Comparison of ENCODE assay signal across 8 cellular contexts in the genomic region with DNA sequence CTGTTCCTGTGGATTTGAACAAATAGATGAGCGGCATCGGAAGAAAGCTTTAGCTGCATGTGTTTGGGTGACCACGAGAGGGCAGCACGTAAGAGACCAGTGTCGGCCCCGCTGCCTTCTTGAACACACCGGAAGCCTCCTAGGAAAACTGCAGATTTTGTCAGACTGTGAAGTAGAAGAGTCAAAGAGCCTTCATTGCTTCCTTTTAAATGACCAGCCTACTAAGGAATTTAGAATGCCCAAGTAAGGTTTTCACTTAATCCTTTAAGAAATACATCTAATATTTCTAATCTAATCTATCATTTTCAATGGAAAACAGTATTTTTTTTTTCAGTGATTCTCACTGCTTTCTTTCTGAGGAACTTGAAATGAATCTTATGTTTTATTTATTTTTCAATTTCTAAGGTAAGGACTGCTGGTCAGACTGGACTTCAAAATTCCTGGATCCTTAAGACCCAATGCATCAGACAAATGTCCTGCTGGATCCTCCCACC. TPM values are rescaled to one million over a fixed set of nuclear protein-coding genes. Genes with fewer than 3 reads are reported as not detected.
DNase-seq lines count a peak whose midpoint lies in the region; ATAC-seq and TF ChIP-seq lines count a peak whose summit lies in the region.

No MANE protein-coding gene starts in this region.

- intact Hi-C loops in Right ventricle myocardium inferior (cut with DNase I): no loop called here
- intact Hi-C loops in posterior cingulate gyrus (cut with DNase I): loop anchor here (5.0 kb wide), 2 partner anchors 58 to 318 kb away; no protein-coding TSS in a partner anchor
- intact Hi-C loops in uterus (cut with DNase I; ENCODE audit: low total_unique reads): no loop called here

- 0% methylated on average over 7 of the region's 7 CpGs for WGBS in SK-N-SH (ENCODE audit: low lambda C conversion rate)

- no peak overlapping the region for H3K9ac ChIP-seq in SK-N-SH

- POLR2A ChIA-PET in SK-N-SH (lab: Yijun Ruan, JAX): interaction anchor here (0.6 kb wide), 1 partner anchor 551 kb away, joined by 5 read pairs; no protein-coding TSS in a partner anchor

- peak; percentile 74 for TF ChIP-seq RAD21 in SK-N-SH (IDR thresholded peaks at IDR 0.05; ENCODE audit: low read length)

- TF ChIP-seq CTCF in AG09319 (IDR thresholded peaks at IDR 0.05; ENCODE audit: low read depth, low read length) (peak; percentile 95), SK-N-SH (IDR thresholded peaks at IDR 0.05) (peak; percentile 93), uterus (IDR thresholded peaks at IDR 0.05) (peak; percentile 59 to 83 (median 64))

- no peaks in the 10 kb centered on the region for H3K9me3 ChIP-seq in SK-N-SH
- H3K9me3 ChIP-seq in uterus: no peaks in the 10 kb centered on the region

- H3K4me3 ChIP-seq in SK-N-SH (ENCODE audit: low read depth in 2 of 2, low read length in 1 of 2) (no peak overlapping the region), uterus (no peak overlapping the region)

- ATAC-seq in GM21423 (IDR thresholded peaks at IDR 0.05; ENCODE audit: unreplicated experiment) (peak; percentile 71), Right ventricle myocardium inferior (peak; percentile 61)

- no peak for TF ChIP-seq POLR2A in uterus (IDR thresholded peaks at IDR 0.05)

- H3K4me1 ChIP-seq in SK-N-SH (ENCODE audit: control insufficient read depth in 1 of 2, insufficient read depth in 2 of 2, low read depth in 1 of 2, low read length in 1 of 2): peaks cover 2 to 21% of the 10 kb centered on the region in 2 experiments; a peak in 3 of 4 replicates
- H3K4me1 ChIP-seq in uterus: no peaks in the 10 kb centered on the region

- no peaks in the 10 kb centered on the region for H4K20me1 ChIP-seq in SK-N-SH (ENCODE audit: insufficient read depth)

- no peaks in the 10 kb centered on the region for H3K79me2 ChIP-seq in SK-N-SH (ENCODE audit: insufficient read depth)

- no peak; a peak in 1 of 4 replicates for TF ChIP-seq EP300 in SK-N-SH (IDR thresholded peaks at IDR 0.05; ENCODE audit: borderline replicate concordance in 1 of 2, low read depth in 1 of 2, low read length in 1 of 2)

- H3K27ac ChIP-seq in SK-N-SH (ENCODE audit: low read depth in 2 of 2, low read length in 1 of 2) (no peak overlapping the region), uterus (no peak overlapping the region)

- no peaks in the 10 kb centered on the region for H3K9me2 ChIP-seq in SK-N-SH

- H3K27me3 ChIP-seq in SK-N-SH (ENCODE audit: insufficient read depth) (no peaks in the 10 kb centered on the region), uterus (no peaks in the 10 kb centered on the region)

- H3F3A ChIP-seq in SK-N-SH (replicated peaks; ENCODE audit: insufficient read depth): peaks cover 10% of the 10 kb centered on the region

- CTCF ChIA-PET in SK-N-SH (lab: Yijun Ruan, JAX): interaction anchor here (0.6 to 12.8 kb wide), 34 partner anchors 9 to 740 kb away, joined by 3 to 98 read pairs (median 4); no protein-coding TSS in a partner anchor

- H3K36me3 ChIP-seq in SK-N-SH (replicated peaks in 1 of 2; ENCODE audit: control insufficient read depth in 1 of 2, insufficient read depth in 2 of 2, low read length in 1 of 2) (no peaks in the 10 kb centered on the region), uterus (no peaks in the 10 kb centered on the region)

- H3K4me2 ChIP-seq in SK-N-SH: no peak overlapping the region

- H2AFZ ChIP-seq in SK-N-SH (ENCODE audit: low read depth): no peak overlapping the region

- DNase-seq in AG09319 (ENCODE audit: extremely low read depth, low read depth) (peak; percentile 44), NCI-H1048 (lab: John Stamatoyannopoulos, UW) (peak; percentile 50), SK-N-SH (peak; percentile 74), Right ventricle myocardium inferior (ENCODE audit: missing footprints) (no peak), posterior cingulate gyrus (peak; percentile 57 to 95 (median 80)), uterus (peak; percentile 58 to 60)
- peak; percentile 67 for DNase-seq in activated naive CD4-positive, alpha-beta T cell treated with anti-CD3 and anti-CD28 coated beads, Interleukin-2, amount 50 U/mL, for 16 hours

TF ChIP-seq in SK-N-SH, 30 proteins besides CTCF, POLR2A, EP300 and RAD21:
- TF ChIP-seq CHD2 (IDR thresholded peaks at IDR 0.05; ENCODE audit: low read length, partially characterized antibody): peak; percentile 32
- 0 out of 2 replicates have a peak, but pooled peaks have one; percentile 42 for TF ChIP-seq RCOR1 (IDR thresholded peaks at IDR 0.05; ENCODE audit: low read length)
- no peak for TF ChIP-seq GABPA (IDR thresholded peaks at IDR 0.05; ENCODE audit: low read depth)
- TF ChIP-seq FOXJ3 (CRISPR knock-in tag; IDR thresholded peaks at IDR 0.05): no peak
- peak; percentile 69 for TF ChIP-seq SMC3 (IDR thresholded peaks at IDR 0.05; ENCODE audit: low read depth, low read length)
- TF ChIP-seq YY1 (IDR thresholded peaks at IDR 0.05; ENCODE audit: low read depth): no peak
- TF ChIP-seq SIN3A (IDR thresholded peaks at IDR 0.05; ENCODE audit: borderline replicate concordance, low read depth, low read length): no peak
- TF ChIP-seq NFIC (IDR thresholded peaks at IDR 0.05; ENCODE audit: borderline replicate concordance): no peak

RNA-seq across cellular contexts. Expression of a gene that starts 55.4 kb away (rescaled TPM):
- polyA plus RNA-seq in SK-N-SH (2012; rRNA removed): 19.0 and 21.7 TPM in 2 replicates
- 18.7 and 32.0 TPM in 2 replicates for polyA plus RNA-seq in SK-N-SH (2012; cell fraction: cytosol; rRNA removed)
- polyA plus RNA-seq in SK-N-SH (2012; cell fraction: nucleus; rRNA removed): 8.4 and 8.9 TPM in 2 replicates
- 23.5 TPM for total RNA-seq in Right ventricle myocardium inferior
- 100 to 1,000 TPM in 1 of 4 donors, 10 to 100 TPM in 1, 1 to 10 TPM in 2; 4.4 to 136 (median 24.7) TPM for total RNA-seq in uterus
